ENCODE assay signal across 13 cellular contexts in genomic region chr6:6300383-6300782, GRCh38. TPM values are rescaled to one million over a fixed set of nuclear protein-coding genes. Genes with fewer than 3 reads are reported as not detected.
DNase-seq lines count a peak whose midpoint lies in the region; ATAC-seq, FAIRE-seq and TF ChIP-seq lines count a peak whose summit lies in the region.
"Not testable (repeated sequence)": the region's sequence is repeated elsewhere in the genome, so short reads cannot be mapped to it uniquely, and the experiment has no call there.
"Had no signal": no experiment of that assay in that cellular context is flagged by ENCODE, and none has a peak within 500 bp of the region (broad histone marks: within the 10 kb centered on the region; RNA-seq: fewer than 3 reads in every experiment).

No MANE protein-coding gene starts in this region.

- in situ Hi-C loops in K562 (cut with MboI): not testable (repeated sequence)

- ATAC-seq in K562: not testable (repeated sequence)

- TF ChIP-seq EP300 in K562 (IDR thresholded peaks at IDR 0.05; ENCODE audit: low read length): not testable (repeated sequence)

- H3K9me3 ChIP-seq in BLaER1; K562 (replicated peaks; ENCODE audit: control insufficient read depth, insufficient read depth, low read depth, low read length): not testable (repeated sequence)
- H3K9me3 ChIP-seq in BLaER1 treated with 17β-estradiol and CSF1 and Interleukin-3, amounts not matched to agents 10 nM and 100 nM (replicated peaks in 1 of 11): peaks cover 0 to 27% (median 5%) of the 10 kb centered on the region in 11 experiments; a peak in 10 of 22 replicates

- not testable (repeated sequence) for TF ChIP-seq POLR2A in K562 (conservative IDR thresholded peaks at IDR 0.05)

- DNase-seq in LNCaP clone FGC (ENCODE audit: low read depth); K562 (ENCODE audit: extremely low read depth in 1 of 4, low spot score in 3 of 4): not testable (repeated sequence)
- peak; percentile 30 for DNase-seq in MV-4-11 (lab: John Stamatoyannopoulos, UW)

- BruUV-seq in K562 (replicated peaks; lab: Mats Ljungman, UMichigan): not testable (repeated sequence)

- not testable (repeated sequence) for H3K27me3 ChIP-seq in BLaER1; BLaER1 treated with 17β-estradiol and CSF1 and Interleukin-3, amounts not matched to agents 10 nM and 100 nM; K562 (ENCODE audit: control insufficient read depth in 2 of 2, insufficient read depth in 2 of 2, low read length in 2 of 2)

- not testable (repeated sequence) for TF ChIP-seq CTCF in LNCaP clone FGC (IDR thresholded peaks at IDR 0.05; ENCODE audit: control insufficient read depth, extremely low read depth, insufficient read depth); K562 (IDR thresholded peaks at IDR 0.05 in 2 of 3, conservative IDR thresholded peaks at IDR 0.05 in 1 of 3; ENCODE audit: insufficient read depth in 2 of 3, low read depth in 1 of 3, low read length in 3 of 3)

- not testable (repeated sequence) for FAIRE-seq in K562 (lab: Jason Lieb, UNC)

- TF ChIP-seq RAD21 in K562 (CRISPR knock-in tag; conservative IDR thresholded peaks at IDR 0.05 in 1 of 2, IDR thresholded peaks at IDR 0.05 in 1 of 2): not testable (repeated sequence)

- not testable (repeated sequence) for H3K9ac ChIP-seq in BLaER1; BLaER1 treated with 17β-estradiol and CSF1 and Interleukin-3, amounts not matched to agents 10 nM and 100 nM; K562 (ENCODE audit: insufficient read depth in 1 of 2, low read depth in 2 of 2, low read length in 2 of 2)

- CTCF ChIA-PET in K562 (lab: Yijun Ruan, JAX; ENCODE audit: low intra/inter-chr PET ratio): not testable (repeated sequence)

- H3K79me2 ChIP-seq in K562 (ENCODE audit: control insufficient read depth, insufficient read depth, low read length): not testable (repeated sequence)

- POLR2A ChIA-PET in K562 (lab: Yijun Ruan, JAX): not testable (repeated sequence)

- H3K4me3 ChIP-seq in BLaER1; BLaER1 treated with 17β-estradiol and CSF1 and Interleukin-3, amounts not matched to agents 10 nM and 100 nM; K562: not testable (repeated sequence)
- H3K4me3 ChIP-seq in LNCaP clone FGC (ENCODE audit: low read depth, low read length): 0 out of 2 replicates have a peak overlapping the region, but pooled peaks have one; percentile 18

- H3K36me3 ChIP-seq in BLaER1; K562 (ENCODE audit: control insufficient read depth, insufficient read depth, low read length): not testable (repeated sequence)
- peaks cover 0 to 54% (median 0%) of the 10 kb centered on the region in 11 experiments; a peak in 4 of 22 replicates for H3K36me3 ChIP-seq in BLaER1 treated with 17β-estradiol and CSF1 and Interleukin-3, amounts not matched to agents 10 nM and 100 nM

- not testable (repeated sequence) for H3K9me1 ChIP-seq in K562 (ENCODE audit: control insufficient read depth, insufficient read depth, low read length)

- intact Hi-C loops in K562 (cut with micrococcal nuclease): not testable (repeated sequence)

- peak overlapping the region; percentile 21; the same call in 1 of the 2 replicates for H3K4me2 ChIP-seq in BLaER1
- peak overlapping the region in 10 of 11 experiments; percentile 8 to 52 (median 24); a peak in 7 of 22 replicates for H3K4me2 ChIP-seq in BLaER1 treated with 17β-estradiol and CSF1 and Interleukin-3, amounts not matched to agents 10 nM and 100 nM
- not testable (repeated sequence) for H3K4me2 ChIP-seq in K562 (ENCODE audit: insufficient read depth, low read length)

- H4K20me1 ChIP-seq in BLaER1; K562 (replicated peaks; ENCODE audit: control insufficient read depth, insufficient read depth, low read length): not testable (repeated sequence)
- peaks cover 0 to 38% (median 0%) of the 10 kb centered on the region in 11 experiments; a peak in 2 of 22 replicates for H4K20me1 ChIP-seq in BLaER1 treated with 17β-estradiol and CSF1 and Interleukin-3, amounts not matched to agents 10 nM and 100 nM

- 1% methylated on average over 15 of the region's 19 CpGs for WGBS in K562 (ENCODE audit: insufficient coverage, low coverage, missing lambda C conversion rate)

- not testable (repeated sequence) for H3K27ac ChIP-seq in BLaER1; BLaER1 treated with 17β-estradiol and CSF1 and Interleukin-3, amounts not matched to agents 10 nM and 100 nM; K562 (ENCODE audit: extremely low read depth, low read depth, low read length)

- H3K4me1 ChIP-seq in BLaER1; BLaER1 treated with 17β-estradiol and CSF1 and Interleukin-3, amounts not matched to agents 10 nM and 100 nM; K562 (replicated peaks in 1 of 2; ENCODE audit: control insufficient read depth in 2 of 2, insufficient read depth in 2 of 2, low read length in 2 of 2): not testable (repeated sequence)

- H2AFZ ChIP-seq in K562 (ENCODE audit: low read depth, low read length): not testable (repeated sequence)

TF ChIP-seq in K562, 482 proteins besides CTCF, POLR2A, EP300 and RAD21:
- TF ChIP-seq GABPA (tag; conservative IDR thresholded peaks at IDR 0.05; ENCODE audit: low read depth) (peak; percentile 42), NR2C2 (tag; IDR thresholded peaks at IDR 0.05) (peak; percentile 60; the same call in 1 of the 2 replicates)
- not testable (repeated sequence) for TF ChIP-seq NR2C2 (CRISPR knock-in tag; IDR thresholded peaks at IDR 0.05)

RNA-seq across cellular contexts. Expression of gene F13A1, which starts 20.1 kb away (rescaled TPM):
- not detected in 2 replicates for total RNA-seq in K562 (2011; cell fraction: chromatin; rRNA removed; ENCODE audit: low replicate concordance)
- not detected in 2 replicates for total RNA-seq in K562 (2011; cell fraction: nucleolus; rRNA removed)
- not detected in 2 replicates for total RNA-seq in K562 (2011; cell fraction: nucleoplasm; rRNA removed)
- total RNA-seq in K562 (2014; rRNA removed): not detected in 2 replicates
- total RNA-seq in K562 (2014; rRNA removed; fragmentation: Illumina TruSeq; extraction: Trizol): not detected in 2 replicates
- not detected in 2 replicates for total RNA-seq in K562 (2015; rRNA removed; fragmentation: Illumina TruSeq; extraction: Trizol)
- 0.13 and 0.33 TPM in 2 replicates for total RNA-seq in K562 (2021)
- not detected in 2 replicates for polyA plus RNA-seq in K562 (2011; rRNA removed)
- not detected in 2 replicates for polyA plus RNA-seq in K562 (2011; cell fraction: cytosol; rRNA removed)
- not detected in 2 replicates for polyA plus RNA-seq in K562 (2011; cell fraction: nucleus; rRNA removed)
- not detected in 2 replicates for polyA plus RNA-seq in K562 (2012)
- polyA plus RNA-seq in K562 (2014; fragmentation: Illumina TruSeq; extraction: Trizol): not detected in 2 replicates
- polyA plus RNA-seq in K562 (2014; fragmentation: Nextera tagmentation; extraction: Ambion mirVana): not detected
- not detected in 2 replicates for polyA plus RNA-seq in K562 (2014; rRNA removed)
- not detected in 2 replicates for polyA minus RNA-seq in K562 (2011; rRNA and poly(A)+ RNA removed)
- not detected in 2 replicates for polyA minus RNA-seq in K562 (2011; cell fraction: cytosol; rRNA and poly(A)+ RNA removed)
- polyA minus RNA-seq in K562 (2011; cell fraction: nucleus; rRNA and poly(A)+ RNA removed): not detected in 2 replicates
- total RNA-seq: A172, A673, Caco-2, Calu3, G401 had no signal
- polyA plus RNA-seq: A549, AG04450, BJ had no signal
